1 cellular context compared by ENCODE assay signal in the genomic region with DNA sequence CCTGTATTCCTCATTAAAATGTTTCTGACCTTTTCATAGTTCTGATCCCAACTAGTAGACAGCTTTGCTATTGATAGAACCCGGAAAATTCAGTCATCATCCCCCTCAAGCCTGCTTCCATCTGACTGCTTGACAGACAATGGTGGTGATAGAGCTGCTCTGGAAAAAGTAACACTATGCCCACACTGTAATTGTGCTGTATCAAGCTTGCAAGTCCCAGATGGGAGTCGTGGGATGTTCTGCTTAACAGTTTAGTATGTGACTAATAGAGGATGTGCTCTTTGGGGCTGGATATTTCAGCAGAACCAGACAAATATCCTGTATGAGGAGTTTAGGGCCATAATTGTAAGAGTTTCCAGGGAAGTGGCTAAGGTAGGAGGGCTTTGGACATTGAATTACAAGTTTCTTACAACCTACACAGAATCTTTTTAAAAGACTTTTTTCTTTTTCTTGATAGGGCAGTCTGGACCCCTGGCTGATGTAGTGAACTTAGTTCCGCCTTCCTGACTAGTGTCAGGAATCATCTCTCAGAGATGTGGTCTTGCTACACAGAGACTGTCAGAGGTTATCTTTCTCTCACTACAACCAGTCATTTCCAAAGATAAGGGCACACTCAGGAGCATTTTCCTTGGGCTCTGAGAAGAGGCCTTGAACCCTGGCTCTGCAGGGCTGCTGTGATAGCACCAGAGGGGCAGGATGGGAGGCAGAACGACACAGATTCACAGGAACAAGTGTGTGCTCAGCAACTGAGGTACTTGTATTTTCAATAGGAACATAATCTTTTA.
TF ChIP-seq lines count a peak whose summit lies in the region.

No MANE protein-coding gene starts in this region.

TF ChIP-seq in H1, 55 proteins besides CTCF, POLR2A, EP300 and RAD21 (continued from another document):
- TF ChIP-seq, protein P1, sequence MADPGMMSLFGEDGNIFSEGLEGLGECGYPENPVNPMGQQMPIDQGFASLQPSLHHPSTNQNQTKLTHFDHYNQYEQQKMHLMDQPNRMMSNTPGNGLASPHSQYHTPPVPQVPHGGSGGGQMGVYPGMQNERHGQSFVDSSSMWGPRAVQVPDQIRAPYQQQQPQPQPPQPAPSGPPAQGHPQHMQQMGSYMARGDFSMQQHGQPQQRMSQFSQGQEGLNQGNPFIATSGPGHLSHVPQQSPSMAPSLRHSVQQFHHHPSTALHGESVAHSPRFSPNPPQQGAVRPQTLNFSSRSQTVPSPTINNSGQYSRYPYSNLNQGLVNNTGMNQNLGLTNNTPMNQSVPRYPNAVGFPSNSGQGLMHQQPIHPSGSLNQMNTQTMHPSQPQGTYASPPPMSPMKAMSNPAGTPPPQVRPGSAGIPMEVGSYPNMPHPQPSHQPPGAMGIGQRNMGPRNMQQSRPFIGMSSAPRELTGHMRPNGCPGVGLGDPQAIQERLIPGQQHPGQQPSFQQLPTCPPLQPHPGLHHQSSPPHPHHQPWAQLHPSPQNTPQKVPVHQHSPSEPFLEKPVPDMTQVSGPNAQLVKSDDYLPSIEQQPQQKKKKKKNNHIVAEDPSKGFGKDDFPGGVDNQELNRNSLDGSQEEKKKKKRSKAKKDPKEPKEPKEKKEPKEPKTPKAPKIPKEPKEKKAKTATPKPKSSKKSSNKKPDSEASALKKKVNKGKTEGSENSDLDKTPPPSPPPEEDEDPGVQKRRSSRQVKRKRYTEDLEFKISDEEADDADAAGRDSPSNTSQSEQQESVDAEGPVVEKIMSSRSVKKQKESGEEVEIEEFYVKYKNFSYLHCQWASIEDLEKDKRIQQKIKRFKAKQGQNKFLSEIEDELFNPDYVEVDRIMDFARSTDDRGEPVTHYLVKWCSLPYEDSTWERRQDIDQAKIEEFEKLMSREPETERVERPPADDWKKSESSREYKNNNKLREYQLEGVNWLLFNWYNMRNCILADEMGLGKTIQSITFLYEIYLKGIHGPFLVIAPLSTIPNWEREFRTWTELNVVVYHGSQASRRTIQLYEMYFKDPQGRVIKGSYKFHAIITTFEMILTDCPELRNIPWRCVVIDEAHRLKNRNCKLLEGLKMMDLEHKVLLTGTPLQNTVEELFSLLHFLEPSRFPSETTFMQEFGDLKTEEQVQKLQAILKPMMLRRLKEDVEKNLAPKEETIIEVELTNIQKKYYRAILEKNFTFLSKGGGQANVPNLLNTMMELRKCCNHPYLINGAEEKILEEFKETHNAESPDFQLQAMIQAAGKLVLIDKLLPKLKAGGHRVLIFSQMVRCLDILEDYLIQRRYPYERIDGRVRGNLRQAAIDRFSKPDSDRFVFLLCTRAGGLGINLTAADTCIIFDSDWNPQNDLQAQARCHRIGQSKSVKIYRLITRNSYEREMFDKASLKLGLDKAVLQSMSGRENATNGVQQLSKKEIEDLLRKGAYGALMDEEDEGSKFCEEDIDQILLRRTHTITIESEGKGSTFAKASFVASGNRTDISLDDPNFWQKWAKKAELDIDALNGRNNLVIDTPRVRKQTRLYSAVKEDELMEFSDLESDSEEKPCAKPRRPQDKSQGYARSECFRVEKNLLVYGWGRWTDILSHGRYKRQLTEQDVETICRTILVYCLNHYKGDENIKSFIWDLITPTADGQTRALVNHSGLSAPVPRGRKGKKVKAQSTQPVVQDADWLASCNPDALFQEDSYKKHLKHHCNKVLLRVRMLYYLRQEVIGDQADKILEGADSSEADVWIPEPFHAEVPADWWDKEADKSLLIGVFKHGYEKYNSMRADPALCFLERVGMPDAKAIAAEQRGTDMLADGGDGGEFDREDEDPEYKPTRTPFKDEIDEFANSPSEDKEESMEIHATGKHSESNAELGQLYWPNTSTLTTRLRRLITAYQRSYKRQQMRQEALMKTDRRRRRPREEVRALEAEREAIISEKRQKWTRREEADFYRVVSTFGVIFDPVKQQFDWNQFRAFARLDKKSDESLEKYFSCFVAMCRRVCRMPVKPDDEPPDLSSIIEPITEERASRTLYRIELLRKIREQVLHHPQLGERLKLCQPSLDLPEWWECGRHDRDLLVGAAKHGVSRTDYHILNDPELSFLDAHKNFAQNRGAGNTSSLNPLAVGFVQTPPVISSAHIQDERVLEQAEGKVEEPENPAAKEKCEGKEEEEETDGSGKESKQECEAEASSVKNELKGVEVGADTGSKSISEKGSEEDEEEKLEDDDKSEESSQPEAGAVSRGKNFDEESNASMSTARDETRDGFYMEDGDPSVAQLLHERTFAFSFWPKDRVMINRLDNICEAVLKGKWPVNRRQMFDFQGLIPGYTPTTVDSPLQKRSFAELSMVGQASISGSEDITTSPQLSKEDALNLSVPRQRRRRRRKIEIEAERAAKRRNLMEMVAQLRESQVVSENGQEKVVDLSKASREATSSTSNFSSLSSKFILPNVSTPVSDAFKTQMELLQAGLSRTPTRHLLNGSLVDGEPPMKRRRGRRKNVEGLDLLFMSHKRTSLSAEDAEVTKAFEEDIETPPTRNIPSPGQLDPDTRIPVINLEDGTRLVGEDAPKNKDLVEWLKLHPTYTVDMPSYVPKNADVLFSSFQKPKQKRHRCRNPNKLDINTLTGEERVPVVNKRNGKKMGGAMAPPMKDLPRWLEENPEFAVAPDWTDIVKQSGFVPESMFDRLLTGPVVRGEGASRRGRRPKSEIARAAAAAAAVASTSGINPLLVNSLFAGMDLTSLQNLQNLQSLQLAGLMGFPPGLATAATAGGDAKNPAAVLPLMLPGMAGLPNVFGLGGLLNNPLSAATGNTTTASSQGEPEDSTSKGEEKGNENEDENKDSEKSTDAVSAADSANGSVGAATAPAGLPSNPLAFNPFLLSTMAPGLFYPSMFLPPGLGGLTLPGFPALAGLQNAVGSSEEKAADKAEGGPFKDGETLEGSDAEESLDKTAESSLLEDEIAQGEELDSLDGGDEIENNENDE (IDR thresholded peaks at IDR 0.05; ENCODE audit: insufficient replicate concordance, low read length) = no peak
- no peak for TF ChIP-seq JUN (IDR thresholded peaks at IDR 0.05; ENCODE audit: low read depth, low read length)
